In genomic region chr3:190225186-190225692, GRCh38 we compare ENCODE assay signal across 9 cellular contexts.
DNase-seq lines count a peak whose midpoint lies in the region; ATAC-seq and TF ChIP-seq lines count a peak whose summit lies in the region.
"Had no signal": no experiment of that assay in that cellular context is flagged by ENCODE, and none has a peak within 500 bp of the region (broad histone marks: within the 10 kb centered on the region; RNA-seq: fewer than 3 reads in every experiment).

No MANE protein-coding gene starts in this region.

- H3K36me3 ChIP-seq in right lobe of liver: no peaks in the 10 kb centered on the region
- H3K36me3 ChIP-seq: SJSA1 had no signal

- no peak overlapping the region for H3K4me3 ChIP-seq in Jurkat, Clone E6-1 (ENCODE audit: low read length)
- H3K4me3 ChIP-seq in right lobe of liver: no peak overlapping the region
- H3K4me3 ChIP-seq: SJSA1 had no signal

- intact Hi-C loops in right lobe of liver (cut with DNase I): no loop called here

- ATAC-seq in right lobe of liver (peak; percentile 68 to 79 (median 76)), HG02610 (IDR thresholded peaks at IDR 0.05; ENCODE audit: unreplicated experiment) (no peak), HG02981 (IDR thresholded peaks at IDR 0.05; ENCODE audit: unreplicated experiment) (no peak), GM21526 (IDR thresholded peaks at IDR 0.05; ENCODE audit: low FRiP score, unreplicated experiment) (no peak)
- no peak for ATAC-seq in effector memory CD8-positive, alpha-beta T cell (replicated peaks)

- no peaks in the 10 kb centered on the region for H3K9me3 ChIP-seq in right lobe of liver
- H3K9me3 ChIP-seq: SJSA1 had no signal

- H3K27ac Mint-ChIP-seq in effector memory CD8-positive, alpha-beta T cell: no peak overlapping the region

- no peak overlapping the region for H3K4me3 Mint-ChIP-seq in effector memory CD8-positive, alpha-beta T cell

- TF ChIP-seq CTCF in right lobe of liver (IDR thresholded peaks at IDR 0.05): peak; percentile 55 to 64 (median 58)

- no peaks in the 10 kb centered on the region for H3K36me3 Mint-ChIP-seq in effector memory CD8-positive, alpha-beta T cell (ENCODE audit: insufficient read depth)

- no peak overlapping the region for H3K27ac ChIP-seq in right lobe of liver
- H3K27ac ChIP-seq: SJSA1 had no signal

- H3K27me3 Mint-ChIP-seq in effector memory CD8-positive, alpha-beta T cell: peaks cover 6 to 7% of the 10 kb centered on the region in 2 donors

- TF ChIP-seq POLR2A in right lobe of liver (IDR thresholded peaks at IDR 0.05): no peak

- WGBS in right lobe of liver (ENCODE audit: insufficient coverage, low coverage, low lambda C conversion rate, missing lambda C conversion rate): 2% methylated on average over 2 of the region's 2 CpGs

- H3K4me1 ChIP-seq in right lobe of liver: peaks cover 0 to 1% (median 0%) of the 10 kb centered on the region in 4 donors

- H3K9me3 Mint-ChIP-seq in effector memory CD8-positive, alpha-beta T cell: peaks cover 0 to 2% of the 10 kb centered on the region in 2 donors

- no peaks in the 10 kb centered on the region for H3K4me1 Mint-ChIP-seq in effector memory CD8-positive, alpha-beta T cell (ENCODE audit: low read depth in 2 of 2)

- peak; percentile 73 for DNase-seq in ELR (ENCODE audit: low read depth)
- peak; percentile 12 for DNase-seq in Jurkat, Clone E6-1 (ENCODE audit: low read depth, low spot score)
- DNase-seq in amniotic epithelial cell (ENCODE audit: low read depth): peak; percentile 38
- DNase-seq in right lobe of liver: no peak
- DNase-seq in effector memory CD8-positive, alpha-beta T cell: no peak

- no peaks in the 10 kb centered on the region for H3K27me3 ChIP-seq in right lobe of liver
- H3K27me3 ChIP-seq: SJSA1 had no signal

Comparison
In these comparisons a context has a peak if more than half of its experiments do, and no peak if none do; other contexts are left out.
1. DNase-seq: peak in ELR (single experiment), Jurkat, Clone E6-1 (single experiment) and amniotic epithelial cell (single experiment); none in right lobe of liver (0 of 3) and effector memory CD8-positive, alpha-beta T cell (0 of 3).
2. ATAC-seq: peak in right lobe of liver (4 of 4); none in HG02610 (single experiment), effector memory CD8-positive, alpha-beta T cell (single experiment), HG02981 (single experiment) and GM21526 (single experiment).